ENCODE assay signal across 9 cellular contexts in the genomic region with DNA sequence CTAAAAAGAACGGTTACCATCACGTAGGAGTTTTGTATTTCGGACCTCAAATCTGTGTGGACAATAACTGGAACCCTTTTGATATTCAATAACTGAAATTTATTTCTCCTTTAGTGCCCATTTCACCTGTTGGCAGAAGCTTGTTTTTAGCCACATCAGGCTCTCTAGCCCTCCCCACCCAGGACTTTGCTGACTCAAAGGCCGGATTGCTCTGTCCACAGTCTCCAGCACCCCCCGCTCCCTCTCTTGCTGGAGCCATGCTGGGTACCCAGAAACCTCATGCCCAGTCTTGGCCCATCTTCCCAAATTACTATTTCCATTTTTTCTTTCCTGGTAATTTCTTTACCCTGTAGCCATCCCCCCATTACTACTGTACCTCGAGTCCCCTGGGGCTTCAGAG. TPM values are rescaled to one million over a fixed set of nuclear protein-coding genes. Genes with fewer than 3 reads are reported as not detected.
DNase-seq lines count a peak whose midpoint lies in the region; ATAC-seq and TF ChIP-seq lines count a peak whose summit lies in the region.
"Had no signal": no experiment of that assay in that cellular context is flagged by ENCODE, and none has a peak within 500 bp of the region (broad histone marks: within the 10 kb centered on the region; RNA-seq: fewer than 3 reads in every experiment).

No MANE protein-coding gene starts in this region.

- H3K9me3 Mint-ChIP-seq in activated naive CD4-positive, alpha-beta T cell treated with anti-CD3 and anti-CD28 coated beads, Interleukin-2, amount 50 U/mL, for 72 hours = no peaks in the 10 kb centered on the region
- H3K9me3 Mint-ChIP-seq in memory B cell (no peaks in the 10 kb centered on the region), glutamatergic neuron (ENCODE audit: unreplicated experiment) (peaks cover 3% of the 10 kb centered on the region)

- peak overlapping the region; percentile 81 to 92 for H3K27ac Mint-ChIP-seq in activated naive CD4-positive, alpha-beta T cell treated with anti-CD3 and anti-CD28 coated beads, Interleukin-2, amount 50 U/mL, for 72 hours
- H3K27ac Mint-ChIP-seq in memory B cell (peak overlapping the region; percentile 84), glutamatergic neuron (ENCODE audit: unreplicated experiment) (no peak overlapping the region)

- no peaks in the 10 kb centered on the region for H3K36me3 Mint-ChIP-seq in activated naive CD4-positive, alpha-beta T cell treated with anti-CD3 and anti-CD28 coated beads, Interleukin-2, amount 50 U/mL, for 72 hours
- H3K36me3 Mint-ChIP-seq in memory B cell (no peaks in the 10 kb centered on the region), glutamatergic neuron (ENCODE audit: unreplicated experiment) (no peaks in the 10 kb centered on the region)

- H3K4me1 ChIP-seq in right cardiac atrium (ENCODE audit: control insufficient read depth, insufficient read depth, low read length) = no peaks in the 10 kb centered on the region
- H3K4me1 ChIP-seq in subcutaneous abdominal adipose tissue (ENCODE audit: control insufficient read depth in 5 of 5, insufficient read depth in 5 of 5, low read length in 5 of 5) = peaks cover 3 to 14% (median 10%) of the 10 kb centered on the region in 5 donors

- H3K27ac ChIP-seq in right cardiac atrium (ENCODE audit: low read length) (no peak overlapping the region), subcutaneous abdominal adipose tissue (ENCODE audit: low read depth, low read length) (peak overlapping the region; percentile 46)

- H3K4me3 Mint-ChIP-seq in memory B cell (peak overlapping the region; percentile 11), glutamatergic neuron (ENCODE audit: unreplicated experiment) (no peak overlapping the region)

- H3K4me3 ChIP-seq in right cardiac atrium (ENCODE audit: low read length) (no peak overlapping the region), subcutaneous abdominal adipose tissue (ENCODE audit: low read depth in 1 of 5, low read length in 5 of 5) (peak overlapping the region in 4 of 5 donors; percentile 21 to 64 (median 58))

- DNase-seq in Right ventricle myocardium superior (no peak), right cardiac atrium (no peak), memory B cell (ENCODE audit: low spot score in 2 of 2) (no peak), AG08395 (ENCODE audit: low spot score) (no peak), glutamatergic neuron (no peak), cerebellar cortex (ENCODE audit: low spot score) (no peak)
- no peak for DNase-seq in activated naive CD4-positive, alpha-beta T cell treated with anti-CD3 and anti-CD28 coated beads, Interleukin-2, amount 50 U/mL, for 72 hours (ENCODE audit: low spot score in 2 of 2)
- DNase-seq: NCI-H1417 treated with DMSO at 0.1 percent for 48 hours had no signal

- no peaks in the 10 kb centered on the region for H3K27me3 Mint-ChIP-seq in memory B cell
- peaks cover 1% of the 10 kb centered on the region for H3K27me3 Mint-ChIP-seq in glutamatergic neuron (ENCODE audit: unreplicated experiment)

- no peaks in the 10 kb centered on the region for H3K36me3 ChIP-seq in subcutaneous abdominal adipose tissue (ENCODE audit: control insufficient read depth in 5 of 5, insufficient read depth in 5 of 5, low read length in 5 of 5)

- intact Hi-C loops in Right ventricle myocardium superior (cut with DNase I) (no loop called here), right cardiac atrium (cut with DNase I) (no loop called here)

- H3K9ac ChIP-seq in subcutaneous abdominal adipose tissue (ENCODE audit: low read length in 5 of 5) = peak overlapping the region in 1 of 5 donors; percentile 66

- TF ChIP-seq CTCF in glutamatergic neuron (IDR thresholded peaks at IDR 0.05; ENCODE audit: partially characterized antibody, unreplicated experiment) = no peak

- H3K9me3 ChIP-seq in right cardiac atrium (ENCODE audit: control insufficient read depth, low read length) (no peaks in the 10 kb centered on the region), subcutaneous abdominal adipose tissue (ENCODE audit: control insufficient read depth in 5 of 5, low read length in 5 of 5) (no peaks in the 10 kb centered on the region)

- WGBS in right cardiac atrium = 74% methylated on average over 6 of the region's 6 CpGs

- H3K4me1 Mint-ChIP-seq in memory B cell = peaks cover 16% of the 10 kb centered on the region
- peaks cover 9% of the 10 kb centered on the region for H3K4me1 Mint-ChIP-seq in glutamatergic neuron (ENCODE audit: low read depth, unreplicated experiment)

- no peaks in the 10 kb centered on the region for H3K27me3 ChIP-seq in right cardiac atrium (ENCODE audit: control insufficient read depth, insufficient read depth)
- peaks cover 0 to 3% (median 0%) of the 10 kb centered on the region in 5 donors for H3K27me3 ChIP-seq in subcutaneous abdominal adipose tissue (ENCODE audit: control insufficient read depth in 5 of 5, insufficient read depth in 4 of 5, low read length in 5 of 5)

- ATAC-seq in Right ventricle myocardium superior (ENCODE audit: poor library complexity) (peak; percentile 27), right cardiac atrium (no peak), memory B cell (ENCODE audit: low read depth) (no peak)
- no peak for ATAC-seq in activated naive CD4-positive, alpha-beta T cell treated with anti-CD3 and anti-CD28 coated beads, Interleukin-2, amount 50 U/mL, for 72 hours

RNA-seq across cellular contexts. Expression of a gene that starts 55.8 kb away (rescaled TPM):
- 50.5 TPM for total RNA-seq in Right ventricle myocardium superior
- total RNA-seq in right cardiac atrium = 10 to 100 TPM; 61.0 to 74.8 (median 66.8) TPM
- polyA plus RNA-seq in right cardiac atrium = 51.0 TPM
- total RNA-seq in activated naive CD4-positive, alpha-beta T cell treated with anti-CD3 and anti-CD28 coated beads, Interleukin-2, amount 50 U/mL, for 72 hours = 10 to 100 TPM; 22.2 to 33.3 TPM
- total RNA-seq in glutamatergic neuron (ENCODE audit: unreplicated experiment) = 40.4 TPM
